Comparison of ENCODE assay signal across 17 cellular contexts in the genomic region with DNA sequence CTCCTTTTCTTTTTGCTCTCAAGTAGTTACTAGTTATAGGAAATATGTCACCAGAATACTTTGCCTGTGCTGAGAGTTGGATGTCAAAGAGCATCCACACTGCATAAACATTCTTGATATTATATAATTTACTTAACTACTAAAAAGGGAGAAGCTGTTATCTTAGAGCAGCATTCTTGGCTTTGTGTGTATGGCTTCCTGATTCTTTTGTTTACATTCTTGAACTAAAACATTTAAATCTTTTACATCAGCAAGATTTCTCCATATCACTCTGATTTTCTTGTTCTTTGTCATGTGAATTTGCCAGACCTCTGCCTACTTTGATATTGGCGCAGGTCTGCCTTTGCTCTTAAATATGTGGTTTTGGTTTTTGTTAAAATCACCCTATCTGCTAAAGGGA. TPM values are rescaled to one million over a fixed set of nuclear protein-coding genes. Genes with fewer than 3 reads are reported as not detected.
DNase-seq lines count a peak whose midpoint lies in the region; ATAC-seq and TF ChIP-seq lines count a peak whose summit lies in the region.
"Had no signal": no experiment of that assay in that cellular context is flagged by ENCODE, and none has a peak within 500 bp of the region (broad histone marks: within the 10 kb centered on the region; RNA-seq: fewer than 3 reads in every experiment).

No MANE protein-coding gene starts in this region.

- H4K5ac ChIP-seq in mesendoderm (ENCODE audit: low read length), result no peak overlapping the region

- H2BK5ac ChIP-seq in mesendoderm (ENCODE audit: low read length), result no peak overlapping the region

- H2AK5ac ChIP-seq in mesendoderm (ENCODE audit: low read length), result no peak overlapping the region

- DNase-seq in AG10803 (ENCODE audit: low read depth), result peak; percentile 51
- DNase-seq in M059J (ENCODE audit: low read depth), result peak; percentile 14
- DNase-seq in cardiac fibroblast (ENCODE audit: low read depth in 2 of 2), result peak; percentile 18 to 47
- DNase-seq in mesendoderm, result peak; percentile 31
- no peak for DNase-seq in activated naive CD4-positive, alpha-beta T cell treated with anti-CD3 and anti-CD28 coated beads, Interleukin-2, amount 50 U/mL, for 16 hours
- DNase-seq in NCI-H2081 (lab: John Stamatoyannopoulos, UW), result no peak
- no peak for DNase-seq in NCI-H446 treated with DMSO at 0.1 percent for 48 hours (lab: John Stamatoyannopoulos, UW)
- DNase-seq: activated CD8-positive, alpha-beta memory T cell treated with anti-CD3 and anti-CD28 coated beads, Interleukin-2, amount 50 U/mL, for 48 hours; activated naive CD4-positive, alpha-beta T cell treated with Interleukin-2 at 50 U/mL for 16 hours; Calu3; GDM1; Karpas-422; left ventricle myocardium inferior; NCI-H1417 treated with DMSO at 0.1 percent for 48 hours; NK-92 treated with Interleukin-12 subunit alpha and Interleukin-12 subunit beta, amount 100 ng/mL, for 24 hours; uterus had no signal

- no peak overlapping the region for H3K4ac ChIP-seq in mesendoderm (ENCODE audit: low read depth, low read length)

- H3K18ac ChIP-seq in mesendoderm (ENCODE audit: low read length), result no peak overlapping the region

- no peaks in the 10 kb centered on the region for H3K79me1 ChIP-seq in mesendoderm (ENCODE audit: low read length)

- H3K36me3 ChIP-seq in mesendoderm (ENCODE audit: control insufficient read depth, insufficient read depth, low read length), result no peaks in the 10 kb centered on the region
- H3K36me3 ChIP-seq: uterus had no signal

- H3K4me2 ChIP-seq in mesendoderm (ENCODE audit: low read length), result no peak overlapping the region

- no peak overlapping the region for H3K56ac ChIP-seq in mesendoderm (ENCODE audit: low read length)

- no peak overlapping the region for H3K23ac ChIP-seq in mesendoderm (ENCODE audit: low read length)

- H3K79me2 ChIP-seq in mesendoderm (ENCODE audit: control insufficient read depth, insufficient read depth, low read length), result no peaks in the 10 kb centered on the region

- no peak overlapping the region for H2BK120ac ChIP-seq in mesendoderm (ENCODE audit: low read depth, low read length)

- H3K27ac ChIP-seq in mesendoderm (ENCODE audit: low read depth, low read length), result no peak overlapping the region
- H3K27ac ChIP-seq: left ventricle myocardium inferior, uterus had no signal

- no peak overlapping the region for H4K8ac ChIP-seq in mesendoderm (ENCODE audit: low read depth, low read length)

- H3K9ac ChIP-seq in mesendoderm (ENCODE audit: low read length), result no peak overlapping the region

- WGBS in mesendoderm (ENCODE audit: extremely low coverage, insufficient coverage, low lambda C conversion rate), result no CpG with 5 or more reads among the region's 1 CpG

- peaks cover 1% of the 10 kb centered on the region for H3K4me1 ChIP-seq in mesendoderm (ENCODE audit: control insufficient read depth, low read depth, low read length)
- H3K4me1 ChIP-seq: uterus had no signal

- H3K4me3 ChIP-seq in AG10803 (ENCODE audit: low read length) (no peak overlapping the region), cardiac fibroblast (replicated peaks in 1 of 2; ENCODE audit: low read depth in 2 of 2, low read length in 2 of 2) (no peak overlapping the region), mesendoderm (ENCODE audit: low read length) (no peak overlapping the region)
- H3K4me3 ChIP-seq: left ventricle myocardium inferior, uterus had no signal

- H2BK15ac ChIP-seq in mesendoderm (replicated peaks; ENCODE audit: low read depth), result no peak overlapping the region

- no peaks in the 10 kb centered on the region for H3K27me3 ChIP-seq in mesendoderm (ENCODE audit: insufficient read depth, low read length, poor library complexity)
- H3K27me3 ChIP-seq: uterus had no signal

- ATAC-seq in GM19397 (IDR thresholded peaks at IDR 0.05; ENCODE audit: unreplicated experiment), result no peak

- TF ChIP-seq CTCF in AG10803 (conservative IDR thresholded peaks at IDR 0.05; ENCODE audit: low read length) (no peak), cardiac fibroblast (IDR thresholded peaks at IDR 0.05; ENCODE audit: low read depth, low read length) (no peak)

RNA-seq across cellular contexts. Expression of a gene that starts 48.8 kb away (rescaled TPM):
- total RNA-seq in M059J (2014; rRNA removed; shearing (Covaris generic)), result 38.0 and 44.1 TPM in 2 replicates
- polyA plus RNA-seq in mesendoderm (2013, experiment 1 of 2), result 20.4 TPM
- 19.6 TPM for polyA plus RNA-seq in mesendoderm (2013, experiment 2 of 2)

Comparison
In these comparisons a context has a peak if more than half of its experiments do, and no peak if none do; other contexts are left out.
1. DNase-seq: peak in AG10803 (single experiment), M059J (single experiment), cardiac fibroblast (2 of 2) and mesendoderm (single experiment); none in activated naive CD4-positive, alpha-beta T cell treated with anti-CD3 and anti-CD28 coated beads, Interleukin-2, amount 50 U/mL, for 16 hours (single experiment), NCI-H2081 (0 of 2) and NCI-H446 treated with DMSO at 0.1 percent for 48 hours (single experiment).